In the genomic region with DNA sequence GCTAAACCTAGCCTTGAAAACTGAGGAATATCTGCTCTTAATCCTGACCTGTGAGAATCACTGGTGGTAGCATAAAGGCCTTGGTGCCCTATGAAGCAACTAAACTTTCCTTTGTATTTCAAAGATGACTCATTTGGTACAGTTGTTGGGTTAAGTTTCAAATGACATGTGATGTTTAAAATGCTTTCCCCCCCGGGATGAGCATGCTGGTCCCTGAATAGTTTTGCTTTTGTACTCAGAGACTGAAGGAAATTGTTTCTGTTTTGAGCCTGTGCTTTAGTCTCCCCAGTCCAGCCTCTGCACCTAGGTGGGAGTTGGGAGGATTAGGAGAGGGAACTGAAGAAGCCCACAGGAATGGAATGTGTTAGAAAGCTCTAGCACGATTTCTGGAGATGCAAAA, we compare ENCODE assay signal across 15 cellular contexts.
DNase-seq lines count a peak whose midpoint lies in the region; ATAC-seq and TF ChIP-seq lines count a peak whose summit lies in the region.
"Had no signal": no experiment of that assay in that cellular context is flagged by ENCODE, and none has a peak within 500 bp of the region (broad histone marks: within the 10 kb centered on the region; RNA-seq: fewer than 3 reads in every experiment).

No MANE protein-coding gene starts in this region.

- intact Hi-C loops in body of pancreas (cut with DNase I) = no loop called here

- H3K36me3 Mint-ChIP-seq in neural crest cell (ENCODE audit: low read depth) = no peaks in the 10 kb centered on the region

- H3K9me3 ChIP-seq in body of pancreas = no peaks in the 10 kb centered on the region
- H3K9me3 ChIP-seq: gastrocnemius medialis, prostate gland had no signal

- H3K4me1 ChIP-seq in body of pancreas = no peaks in the 10 kb centered on the region
- H3K4me1 ChIP-seq: gastrocnemius medialis, prostate gland had no signal

- H3K9me3 Mint-ChIP-seq in neural crest cell = peaks cover 3% of the 10 kb centered on the region
- H3K9me3 Mint-ChIP-seq: activated T-cell treated with anti-CD3 and anti-CD28 coated beads, Interleukin-2, amount 50 U/mL, for 4 hours; CD4-positive, alpha-beta T cell had no signal

- peaks cover 19% of the 10 kb centered on the region for H3K4me1 Mint-ChIP-seq in neural crest cell

- H3K4me3 ChIP-seq in body of pancreas = no peak overlapping the region
- H3K4me3 ChIP-seq: gastrocnemius medialis, prostate gland had no signal

- peak overlapping the region; percentile 2 for H3K4me3 Mint-ChIP-seq in neural crest cell
- H3K4me3 Mint-ChIP-seq: activated T-cell treated with anti-CD3 and anti-CD28 coated beads, Interleukin-2, amount 50 U/mL, for 4 hours; CD4-positive, alpha-beta T cell had no signal

- ATAC-seq in GM18519 (IDR thresholded peaks at IDR 0.05; ENCODE audit: low FRiP score, unreplicated experiment) (no peak), body of pancreas (no peak)
- ATAC-seq: activated T-cell treated with anti-CD3 and anti-CD28 coated beads, Interleukin-2, amount 50 U/mL, for 4 hours; gastrocnemius medialis; Right ventricle myocardium inferior had no signal

- peak; percentile 57 for DNase-seq in ELR (ENCODE audit: low read depth)
- DNase-seq in HT1080 (ENCODE audit: low read depth) = peak; percentile 74
- DNase-seq in astrocyte of the hippocampus (ENCODE audit: low read depth, low spot score) = peak; percentile 51
- DNase-seq in neural crest cell (ENCODE audit: low read depth, low spot score) = no peak
- no peak for DNase-seq in NCI-H510A treated with DMSO at 0.1 percent for 48 hours (lab: John Stamatoyannopoulos, UW)
- no peak for DNase-seq in NCI-H2196 (lab: John Stamatoyannopoulos, UW; ENCODE audit: unreplicated experiment)
- DNase-seq in body of pancreas = no peak
- DNase-seq: activated T-cell treated with anti-CD3 and anti-CD28 coated beads, Interleukin-2, amount 50 U/mL, for 4 hours; CD4-positive, alpha-beta T cell; gastrocnemius medialis; NCI-H226 had no signal

- no peak for TF ChIP-seq CTCF in neural crest cell (conservative IDR thresholded peaks at IDR 0.05)
- TF ChIP-seq CTCF in body of pancreas (IDR thresholded peaks at IDR 0.05) = no peak

- WGBS in body of pancreas, 2 donors = 18 to 41% methylated on average over 2 of the region's 2 CpGs

- H3K27me3 Mint-ChIP-seq in neural crest cell (ENCODE audit: low read depth) = no peaks in the 10 kb centered on the region
- H3K27me3 Mint-ChIP-seq: CD4-positive, alpha-beta T cell had no signal

- no peaks in the 10 kb centered on the region for H3K27me3 ChIP-seq in body of pancreas
- H3K27me3 ChIP-seq: gastrocnemius medialis had no signal

- H3K27ac Mint-ChIP-seq in neural crest cell (ENCODE audit: unreplicated experiment) = no peak overlapping the region
- H3K27ac Mint-ChIP-seq: CD4-positive, alpha-beta T cell had no signal

- no peaks in the 10 kb centered on the region for H3K36me3 ChIP-seq in body of pancreas (replicated peaks in 1 of 2; ENCODE audit: insufficient read depth in 1 of 2, low read depth in 2 of 2)
- H3K36me3 ChIP-seq: gastrocnemius medialis, prostate gland, WERI-Rb-1 had no signal

- TF ChIP-seq POLR2A in body of pancreas (IDR thresholded peaks at IDR 0.05) = no peak

- H3K27ac ChIP-seq in body of pancreas = no peak overlapping the region
- H3K27ac ChIP-seq: gastrocnemius medialis, prostate gland, WERI-Rb-1 had no signal

Comparison
In these comparisons a context has a peak if more than half of its experiments do, and no peak if none do; other contexts are left out.
1. DNase-seq: peak in ELR (single experiment), HT1080 (single experiment) and astrocyte of the hippocampus (single experiment); none in neural crest cell (single experiment), NCI-H510A treated with DMSO at 0.1 percent for 48 hours (single experiment), NCI-H2196 (single experiment) and body of pancreas (0 of 4).